Comparison of ENCODE assay signal across 9 cellular contexts in genomic region chr2:10404324-10405143, GRCh38. TPM values are rescaled to one million over a fixed set of nuclear protein-coding genes. Genes with fewer than 3 reads are reported as not detected.
DNase-seq lines count a peak whose midpoint lies in the region; ATAC-seq and TF ChIP-seq lines count a peak whose summit lies in the region.
"Had no signal": no experiment of that assay in that cellular context is flagged by ENCODE, and none has a peak within 500 bp of the region (broad histone marks: within the 10 kb centered on the region; RNA-seq: fewer than 3 reads in every experiment).

No MANE protein-coding gene starts in this region.

- H3K36me3 ChIP-seq in upper lobe of right lung: peaks cover 14% of the 10 kb centered on the region

- peaks cover 44% of the 10 kb centered on the region for H3K4me1 Mint-ChIP-seq in memory B cell

- no peaks in the 10 kb centered on the region for H3K9me3 ChIP-seq in upper lobe of right lung

- H3K4me3 Mint-ChIP-seq in memory B cell: no peak overlapping the region
- H3K4me3 Mint-ChIP-seq: nephron had no signal

- H3K9me3 Mint-ChIP-seq in memory B cell: no peaks in the 10 kb centered on the region
- H3K9me3 Mint-ChIP-seq: nephron had no signal

- H3K27me3 ChIP-seq in upper lobe of right lung: no peaks in the 10 kb centered on the region

- peak overlapping the region; percentile 82 for H3K27ac ChIP-seq in upper lobe of right lung

- peaks cover 12% of the 10 kb centered on the region for H3K36me3 Mint-ChIP-seq in memory B cell

- no peak for TF ChIP-seq CTCF in upper lobe of right lung (IDR thresholded peaks at IDR 0.05)

- peaks cover 92% of the 10 kb centered on the region for H3K4me1 ChIP-seq in upper lobe of right lung

- no peak overlapping the region for H3K4me3 ChIP-seq in upper lobe of right lung

- intact Hi-C loops in upper lobe of right lung (cut with DNase I): loop anchor here (5.0 kb wide), 1 partner anchor 132 kb away; no protein-coding TSS in a partner anchor

- DNase-seq in NCI-H446 treated with DMSO at 0.1 percent for 48 hours (lab: John Stamatoyannopoulos, UW) (peak; percentile 82), dermis blood vessel endothelial cell (peak; percentile 51), memory B cell (ENCODE audit: low spot score in 2 of 2) (no peak), upper lobe of right lung (no peak)
- no peak for DNase-seq in stimulated activated naive CD4-positive, alpha-beta T cell treated with Interleukin-2 at 50 U/mL for 16 hours (lab: John Stamatoyannopoulos, UW)
- DNase-seq: activated CD4-positive, CD25-positive, alpha-beta regulatory T cell had no signal

- H3K27me3 Mint-ChIP-seq in memory B cell: no peaks in the 10 kb centered on the region

- H3K27ac Mint-ChIP-seq in memory B cell: peak overlapping the region; percentile 65

- ATAC-seq in memory B cell (ENCODE audit: low read depth) (no peak), upper lobe of right lung (no peak), HG02981 (IDR thresholded peaks at IDR 0.05; ENCODE audit: unreplicated experiment) (no peak), HG02938 (IDR thresholded peaks at IDR 0.05; ENCODE audit: unreplicated experiment) (no peak)

RNA-seq across cellular contexts. Expression of gene ODC1, which starts 43.6 kb away (rescaled TPM):
- total RNA-seq in dermis blood vessel endothelial cell: 111 and 129 TPM in 2 replicates
- 50.9 TPM for total RNA-seq in upper lobe of right lung

Comparison
In these comparisons a context has a peak if more than half of its experiments do, and no peak if none do; other contexts are left out.
1. DNase-seq: peak in NCI-H446 treated with DMSO at 0.1 percent for 48 hours (single experiment) and dermis blood vessel endothelial cell (single experiment); none in memory B cell (0 of 2), upper lobe of right lung (single experiment) and stimulated activated naive CD4-positive, alpha-beta T cell treated with Interleukin-2 at 50 U/mL for 16 hours (single experiment).